9 cellular contexts compared by ENCODE assay signal in the genomic region with DNA sequence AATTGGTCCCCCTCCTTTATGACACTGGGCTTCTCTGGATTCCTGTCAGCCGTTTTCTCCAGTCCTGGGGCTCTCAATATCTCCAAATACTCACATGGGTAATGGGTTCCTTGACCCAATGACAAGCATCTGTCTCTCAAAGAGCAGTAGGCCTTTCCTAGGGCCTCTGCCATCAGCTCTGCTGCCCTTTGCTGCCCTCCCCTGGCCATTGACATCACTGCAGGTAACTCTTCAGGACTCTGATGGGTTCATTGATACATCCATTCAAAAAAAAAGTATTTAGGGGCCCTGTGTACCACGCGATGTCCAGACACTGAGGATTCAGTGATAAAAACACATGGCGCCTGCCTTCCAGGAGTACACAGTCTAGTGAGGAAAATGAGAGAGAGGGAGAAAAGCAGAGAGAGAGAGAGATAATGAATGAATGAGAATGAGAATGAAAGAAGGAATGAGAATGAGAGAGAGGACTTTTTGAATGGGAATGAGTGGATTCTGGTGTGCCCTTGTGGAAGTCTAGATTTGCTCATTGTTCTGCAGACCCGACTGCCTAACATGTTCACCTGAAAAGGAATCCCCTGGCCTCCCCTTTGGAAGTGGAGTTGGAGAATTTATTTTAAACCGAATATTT. TPM values are rescaled to one million over a fixed set of nuclear protein-coding genes. Genes with fewer than 3 reads are reported as not detected.
DNase-seq lines count a peak whose midpoint lies in the region; ATAC-seq and TF ChIP-seq lines count a peak whose summit lies in the region.
"Had no signal": no experiment of that assay in that cellular context is flagged by ENCODE, and none has a peak within 500 bp of the region (broad histone marks: within the 10 kb centered on the region; RNA-seq: fewer than 3 reads in every experiment).

No MANE protein-coding gene starts in this region.

- TF ChIP-seq CTCF in HL-60 (IDR thresholded peaks at IDR 0.05; ENCODE audit: insufficient read depth, low read length) (peak; percentile 48), cardiac muscle cell (IDR thresholded peaks at IDR 0.05; ENCODE audit: low read depth, low read length) (peak; percentile 95), prostate gland (IDR thresholded peaks at IDR 0.05) (peak; percentile 42 to 78 (median 68)), vagina (IDR thresholded peaks at IDR 0.05) (peak; percentile 47 to 78 (median 66))

- H3K27me3 ChIP-seq in HL-60 (ENCODE audit: insufficient read depth, poor library complexity, severe bottlenecking), result no peaks in the 10 kb centered on the region
- no peaks in the 10 kb centered on the region for H3K27me3 ChIP-seq in cardiac muscle cell
- H3K27me3 ChIP-seq in prostate gland (replicated peaks; ENCODE audit: insufficient read depth), result no peaks in the 10 kb centered on the region
- no peaks in the 10 kb centered on the region for H3K27me3 ChIP-seq in vagina

- H3K4me3 Mint-ChIP-seq in activated naive CD4-positive, alpha-beta T cell treated with anti-CD3 and anti-CD28 coated beads, Interleukin-2, amount 10 ng/mL, durations not matched to agents 7 days and 5 days, result no peak overlapping the region

- H3K36me3 Mint-ChIP-seq in activated naive CD4-positive, alpha-beta T cell treated with anti-CD3 and anti-CD28 coated beads, Interleukin-2, amount 10 ng/mL, durations not matched to agents 7 days and 5 days, result no peaks in the 10 kb centered on the region

- no peaks in the 10 kb centered on the region for H3K4me1 ChIP-seq in cardiac muscle cell (ENCODE audit: low read depth)
- H3K4me1 ChIP-seq in prostate gland (replicated peaks), result no peaks in the 10 kb centered on the region
- no peaks in the 10 kb centered on the region for H3K4me1 ChIP-seq in vagina

- 31% methylated on average over 6 of the region's 6 CpGs for WGBS in prostate gland

- H3K27ac ChIP-seq in HL-60 (replicated peaks) (no peak overlapping the region), cardiac muscle cell (no peak overlapping the region), prostate gland (no peak overlapping the region), vagina (no peak overlapping the region)

- H3K36me3 ChIP-seq in cardiac muscle cell (no peaks in the 10 kb centered on the region), prostate gland (no peaks in the 10 kb centered on the region), vagina (no peaks in the 10 kb centered on the region)

- ATAC-seq in GM21367 (IDR thresholded peaks at IDR 0.05; ENCODE audit: unreplicated experiment), result peak; percentile 87

- no peaks in the 10 kb centered on the region for H3K9me3 Mint-ChIP-seq in activated naive CD4-positive, alpha-beta T cell treated with anti-CD3 and anti-CD28 coated beads, Interleukin-2, amount 10 ng/mL, durations not matched to agents 7 days and 5 days

- intact Hi-C loops in prostate gland (cut with DNase I) (loop anchor here (5.0 kb wide), 4 partner anchors 250 to 630 kb away; no protein-coding TSS in a partner anchor), vagina (cut with DNase I) (no loop called here)

- H3K9me3 ChIP-seq in cardiac muscle cell (ENCODE audit: low read depth), result no peaks in the 10 kb centered on the region
- H3K9me3 ChIP-seq in prostate gland, result no peaks in the 10 kb centered on the region
- H3K9me3 ChIP-seq in vagina, result no peaks in the 10 kb centered on the region

- H3K4me1 Mint-ChIP-seq in activated naive CD4-positive, alpha-beta T cell treated with anti-CD3 and anti-CD28 coated beads, Interleukin-2, amount 10 ng/mL, durations not matched to agents 7 days and 5 days, result peaks cover 3% of the 10 kb centered on the region

- no peak overlapping the region for H3K27ac Mint-ChIP-seq in activated naive CD4-positive, alpha-beta T cell treated with anti-CD3 and anti-CD28 coated beads, Interleukin-2, amount 10 ng/mL, durations not matched to agents 7 days and 5 days

- TF ChIP-seq POLR2A in prostate gland (IDR thresholded peaks at IDR 0.05) (no peak), vagina (IDR thresholded peaks at IDR 0.05) (no peak)

- peak; percentile 61 for DNase-seq in Daoy (ENCODE audit: low read depth)
- peak; percentile 14 to 66 for DNase-seq in HL-60 (ENCODE audit: low read depth in 1 of 2, low spot score in 1 of 2)
- DNase-seq in SK-N-DZ (ENCODE audit: low spot score), result peak; percentile 53
- DNase-seq in activated naive CD4-positive, alpha-beta T cell treated with anti-CD3 and anti-CD28 coated beads, Interleukin-2, amount 10 ng/mL, durations not matched to agents 7 days and 5 days, result peak; percentile 83
- DNase-seq in cardiac muscle cell (ENCODE audit: low read depth in 1 of 2, low spot score in 1 of 2), result peak; percentile 55 to 70
- DNase-seq in prostate gland (ENCODE audit: low spot score), result peak; percentile 45
- DNase-seq in vagina (ENCODE audit: extremely low spot score in 2 of 2), result no peak

- CTCF ChIA-PET in activated naive CD4-positive, alpha-beta T cell treated with anti-CD3 and anti-CD28 coated beads, Interleukin-2, amount 10 ng/mL, durations not matched to agents 7 days and 5 days (lab: Charles Lee), result interaction anchor here (0.7 to 7.8 kb wide), 19 partner anchors 8 to 686 kb away, joined by 3 to 101 read pairs (median 5); no protein-coding TSS in a partner anchor

- peaks cover 8% of the 10 kb centered on the region for H3K27me3 Mint-ChIP-seq in activated naive CD4-positive, alpha-beta T cell treated with anti-CD3 and anti-CD28 coated beads, Interleukin-2, amount 10 ng/mL, durations not matched to agents 7 days and 5 days

- H3K4me3 ChIP-seq in HL-60 (replicated peaks; ENCODE audit: insufficient read depth, low read length) (no peak overlapping the region), cardiac muscle cell (no peak overlapping the region), prostate gland (no peak overlapping the region), vagina (no peak overlapping the region)

RNA-seq across cellular contexts. Expression of a gene that starts 42.6 kb away (rescaled TPM):
- 0.42 TPM in 1 of 2 replicates, not detected in the other for total RNA-seq in Daoy (2014; rRNA removed; shearing (Covaris generic))
- polyA plus RNA-seq in SK-N-DZ (2014; cell fraction: cytosol; rRNA removed), result not detected in 2 replicates
- not detected in 2 replicates for polyA plus RNA-seq in SK-N-DZ (2014; cell fraction: nucleus; rRNA removed)
- total RNA-seq in cardiac muscle cell (0.35 and 0.39 TPM in 2 replicates), prostate gland (1 to 10 TPM; 3.5 to 4.4 TPM), vagina (11.5 TPM)
- 1.1 and 2.4 TPM in 2 replicates for polyA plus RNA-seq in cardiac muscle cell
- total RNA-seq: glomerular endothelial cell had no signal

Comparison
In these comparisons a context has a peak if more than half of its experiments do, and no peak if none do; other contexts are left out.
1. DNase-seq: peak in Daoy (single experiment), HL-60 (2 of 2), SK-N-DZ (single experiment), activated naive CD4-positive, alpha-beta T cell treated with anti-CD3 and anti-CD28 coated beads, Interleukin-2, amount 10 ng/mL, durations not matched to agents 7 days and 5 days (single experiment), cardiac muscle cell (2 of 2) and prostate gland (single experiment); none in vagina (0 of 2).
2. Peak in every context shown above with its lines, with median percentiles within 50 percentile points of each other: CTCF ChIP-seq.